ENCODE assay signal across 8 cellular contexts in the genomic region with DNA sequence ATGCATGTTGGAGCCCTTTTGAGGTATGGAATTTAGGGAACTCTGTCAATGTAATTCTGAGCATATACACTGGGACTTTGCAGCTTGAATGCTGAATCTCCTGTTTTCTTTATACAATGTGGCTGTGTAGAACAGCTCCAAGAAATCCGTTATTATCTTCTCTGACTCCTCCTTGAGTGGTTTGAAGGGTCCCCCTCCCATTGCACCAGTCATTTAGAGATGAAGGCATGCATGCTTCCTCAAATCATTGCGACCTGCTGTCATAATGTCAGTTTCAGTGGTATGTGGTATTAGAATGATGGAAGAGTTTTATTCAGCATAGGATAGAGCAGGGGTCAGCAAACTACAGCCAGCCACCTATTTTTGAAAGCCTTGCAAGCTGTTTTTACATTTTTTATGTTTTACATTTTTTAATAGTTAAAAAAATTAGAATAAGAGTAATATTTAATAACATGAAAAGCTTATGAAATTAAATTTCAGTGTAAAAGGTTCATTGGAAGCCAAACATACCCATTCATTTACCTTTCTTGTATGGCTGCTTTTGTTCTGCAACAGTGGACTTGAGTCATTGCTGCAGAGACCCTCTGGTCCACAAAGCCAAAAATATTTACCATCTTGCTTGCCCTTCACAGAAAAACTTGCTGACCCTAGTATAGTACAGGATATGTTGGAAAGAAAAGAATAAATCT. TPM values are rescaled to one million over a fixed set of nuclear protein-coding genes. Genes with fewer than 3 reads are reported as not detected.
DNase-seq lines count a peak whose midpoint lies in the region; ATAC-seq and TF ChIP-seq lines count a peak whose summit lies in the region.

No MANE protein-coding gene starts in this region.

- TF ChIP-seq RAD21 in IMR-90 (IDR thresholded peaks at IDR 0.05; ENCODE audit: low read length) = no peak

- H3K79me1 ChIP-seq in IMR-90 (ENCODE audit: low read depth in 1 of 2, low read length in 2 of 2) = peaks cover 0 to 49% of the 10 kb centered on the region in 2 experiments; a peak in 2 of 4 replicates

- POLR2A ChIA-PET in IMR-90 (lab: Charles Lee; ENCODE audit: unreplicated experiment) = no interaction called here

- in situ Hi-C loops in IMR-90 (cut with MboI; ENCODE audit: low sequenced_read_pairs) (no loop called here), KBM-7 (cut with MboI; ENCODE audit: low pct_unique_long_range_greater_than_20kb, low sequenced_read_pairs) (no loop called here)

- TF ChIP-seq POLR2A in IMR-90 (IDR thresholded peaks at IDR 0.05; ENCODE audit: low read depth, low read length) = no peak

- no peaks in the 10 kb centered on the region for H3K36me3 ChIP-seq in IMR-90 (ENCODE audit: control insufficient read depth, insufficient read depth, low read length)
- H3K36me3 ChIP-seq in colonic mucosa = no peaks in the 10 kb centered on the region

- no CpG with 5 or more reads among the region's 2 CpGs for WGBS in IMR-90 (ENCODE audit: extremely low coverage in 2 of 2, insufficient read length in 1 of 2), 2 experiments

- H3K23ac ChIP-seq in IMR-90 (ENCODE audit: low read depth, low read length) = peak overlapping the region; percentile 39; the same call in 1 of the 2 replicates

- H3K56ac ChIP-seq in IMR-90 (ENCODE audit: extremely low read depth, insufficient read depth, low read length) = no peak overlapping the region

- BruUV-seq in IMR-90 (replicated peaks; lab: Mats Ljungman, UMichigan) = no TSS peak

- ATAC-seq in GM18498 (IDR thresholded peaks at IDR 0.05; ENCODE audit: unreplicated experiment) (peak; percentile 79), GM21526 (IDR thresholded peaks at IDR 0.05; ENCODE audit: low FRiP score, unreplicated experiment) (peak; percentile 74), IMR-90 (ENCODE audit: low read depth) (no peak), Right ventricle myocardium inferior (no peak)

- H3K14ac ChIP-seq in IMR-90 (replicated peaks; ENCODE audit: low read depth, low read length) = no peak overlapping the region; the same call in 1 of the 2 replicates

- no peak overlapping the region for H4K5ac ChIP-seq in IMR-90 (ENCODE audit: low read depth, low read length)

- H3K4me2 ChIP-seq in IMR-90 (ENCODE audit: low read depth, low read length) = peak overlapping the region; percentile 34; the same call in 1 of the 2 replicates

- H2BK20ac ChIP-seq in IMR-90 (ENCODE audit: low read depth, low read length) = no peak overlapping the region

- H3K27me3 ChIP-seq in IMR-90 (ENCODE audit: control insufficient read depth, insufficient read depth, low read length) = no peaks in the 10 kb centered on the region
- H3K27me3 ChIP-seq in colonic mucosa = no peaks in the 10 kb centered on the region

- no peak overlapping the region for H3K9ac ChIP-seq in IMR-90 (ENCODE audit: low read depth, low read length)
- no peak overlapping the region for H3K9ac ChIP-seq in colonic mucosa (ENCODE audit: low read depth in 2 of 2, low read length in 2 of 2)

- no peaks in the 10 kb centered on the region for H3K9me3 ChIP-seq in IMR-90 (ENCODE audit: control insufficient read depth, insufficient read depth, low read length)
- no peaks in the 10 kb centered on the region for H3K9me3 ChIP-seq in colonic mucosa

- no peak overlapping the region for H2BK15ac ChIP-seq in IMR-90 (ENCODE audit: low read depth, low read length)

- no peak overlapping the region for H3K18ac ChIP-seq in IMR-90 (ENCODE audit: low read depth, low read length)

- H2AK9ac ChIP-seq in IMR-90 (replicated peaks; ENCODE audit: low read depth, low read length, poor library complexity) = no peak overlapping the region

- intact Hi-C loops in IMR-90 (cut with micrococcal nuclease) (no loop called here), colonic mucosa (cut with DNase I) (no loop called here), Right ventricle myocardium inferior (cut with DNase I) (no loop called here)

- H4K8ac ChIP-seq in IMR-90 (ENCODE audit: low read depth in 2 of 2, low read length in 2 of 2) = no peak overlapping the region

- H2AFZ ChIP-seq in IMR-90 (replicated peaks; ENCODE audit: low read length, poor library complexity) = no peak overlapping the region

- CTCF ChIA-PET in IMR-90 (lab: Yijun Ruan, JAX) = interaction anchor here (0.8 to 1.3 kb wide), 2 partner anchors 9 to 108 kb away, joined by 3 to 5 read pairs; partner anchors contain the start of gene STK17A

- H3K4ac ChIP-seq in IMR-90 (ENCODE audit: low read depth, low read length) = no peak overlapping the region

- H3K27ac ChIP-seq in IMR-90 (ENCODE audit: insufficient read depth, low read length) (no peak overlapping the region), colonic mucosa (peak overlapping the region; percentile 48)

- H3K4me3 ChIP-seq in IMR-90 (ENCODE audit: insufficient read depth, low read depth, low read length) (no peak overlapping the region), colonic mucosa (no peak overlapping the region)

- H2BK5ac ChIP-seq in IMR-90 (ENCODE audit: low read depth, low read length, poor library complexity, severe bottlenecking) = peak overlapping the region; percentile 28

- dilution Hi-C loops in IMR-90 (cut with HindIII; ENCODE audit: low sequenced_read_pairs, unreplicated experiment) = no loop called here

- TF ChIP-seq CTCF in IMR-90 (conservative IDR thresholded peaks at IDR 0.05; ENCODE audit: low read depth, low read length) = no peak
- no peak for TF ChIP-seq CTCF in colonic mucosa (IDR thresholded peaks at IDR 0.05)

- H2BK120ac ChIP-seq in IMR-90 (ENCODE audit: low read depth, low read length) = no peak overlapping the region

- DNase-seq in IMR-90 = no peak
- no peak for DNase-seq in colonic mucosa
- DNase-seq in KBM-7 = no peak
- no peak for DNase-seq in Right ventricle myocardium inferior (ENCODE audit: missing footprints)
- DNase-seq in GDM1 (lab: John Stamatoyannopoulos, UW) = no peak
- no peak for DNase-seq in NK-92 treated with Interleukin-12 subunit alpha and Interleukin-12 subunit beta, amount 100 ng/mL, for 24 hours (lab: John Stamatoyannopoulos, UW)

- H2AK5ac ChIP-seq in IMR-90 (ENCODE audit: low read depth, low read length) = no peak overlapping the region

- H3K9me1 ChIP-seq in IMR-90 (ENCODE audit: insufficient read depth, low read length) = peaks cover 20% of the 10 kb centered on the region

- peaks cover 89% of the 10 kb centered on the region for H4K20me1 ChIP-seq in IMR-90 (ENCODE audit: insufficient read depth, low read length)

- H3K4me1 ChIP-seq in IMR-90 (ENCODE audit: control insufficient read depth, insufficient read depth, low read length) (peaks cover 12% of the 10 kb centered on the region), colonic mucosa (no peaks in the 10 kb centered on the region)

- H4K91ac ChIP-seq in IMR-90 (ENCODE audit: insufficient read depth, low read depth, low read length) = no peak overlapping the region

TF ChIP-seq in IMR-90, 13 proteins besides CTCF, POLR2A, EP300 and RAD21:
- no peak for TF ChIP-seq MAFK (IDR thresholded peaks at IDR 0.05; ENCODE audit: low read depth, low read length)
- TF ChIP-seq ELK1 (IDR thresholded peaks at IDR 0.05; ENCODE audit: borderline replicate concordance, low read depth, low read length) = no peak
- no peak for TF ChIP-seq SMC3 (IDR thresholded peaks at IDR 0.05; ENCODE audit: low read depth, low read length)
- no peak for TF ChIP-seq CEBPB (IDR thresholded peaks at IDR 0.05; ENCODE audit: low read depth, low read length)
- TF ChIP-seq MAZ (IDR thresholded peaks at IDR 0.05; ENCODE audit: borderline replicate concordance, low read depth, low read length) = no peak
- TF ChIP-seq BHLHE40 (IDR thresholded peaks at IDR 0.05; ENCODE audit: low read depth, low read length) = no peak
- TF ChIP-seq CHD1 (IDR thresholded peaks at IDR 0.05; ENCODE audit: low read depth, low read length) = no peak
- no peak for TF ChIP-seq RFX5 (IDR thresholded peaks at IDR 0.05; ENCODE audit: low read depth, low read length)
- TF ChIP-seq FOS (IDR thresholded peaks at IDR 0.05; ENCODE audit: low read depth, low read length) = no peak
- TF ChIP-seq USF2 (IDR thresholded peaks at IDR 0.05; ENCODE audit: low read depth, low read length) = no peak
- TF ChIP-seq RCOR1 (IDR thresholded peaks at IDR 0.05; ENCODE audit: insufficient replicate concordance, low read length) = no peak
- TF ChIP-seq NFE2L2 (IDR thresholded peaks at IDR 0.05; ENCODE audit: low read depth, low read length) = no peak
- TF ChIP-seq MXI1 (IDR thresholded peaks at IDR 0.05; ENCODE audit: borderline replicate concordance, low read depth, low read length) = no peak

RNA-seq across cellular contexts. Expression of gene STK17A, which starts 8.1 kb away (rescaled TPM):
- total RNA-seq in IMR-90 (2012; rRNA removed) (50.5 and 81.9 TPM in 2 replicates), colonic mucosa (10 to 100 TPM; 16.0 to 30.6 TPM), Right ventricle myocardium inferior (28.1 TPM)
- 30.6 and 40.5 TPM in 2 replicates for polyA plus RNA-seq in IMR-90 (2012; rRNA removed)
- polyA plus RNA-seq in IMR-90 (2012; cell fraction: cytosol; rRNA removed) = 8.4 and 11.5 TPM in 2 replicates
- 9.1 and 33.6 TPM in 2 replicates for polyA plus RNA-seq in IMR-90 (2012; cell fraction: nucleus; rRNA removed; ENCODE audit: low replicate concordance)

Comparison
In these comparisons a context has a peak if more than half of its experiments do, and no peak if none do; other contexts are left out.
1. ATAC-seq: peak in GM18498 (single experiment) and GM21526 (single experiment); none in IMR-90 (single experiment) and Right ventricle myocardium inferior (single experiment).